9 cellular contexts compared by ENCODE assay signal in genomic region chr12:123713398-123714301, GRCh38. TPM values are rescaled to one million over a fixed set of nuclear protein-coding genes. Genes with fewer than 3 reads are reported as not detected.
DNase-seq lines count a peak whose midpoint lies in the region; ATAC-seq and TF ChIP-seq lines count a peak whose summit lies in the region.
"Had no signal": no experiment of that assay in that cellular context is flagged by ENCODE, and none has a peak within 500 bp of the region (broad histone marks: within the 10 kb centered on the region; RNA-seq: fewer than 3 reads in every experiment).

No MANE protein-coding gene starts in this region.

- ATAC-seq in GM18907 (IDR thresholded peaks at IDR 0.05; ENCODE audit: unreplicated experiment) (peak; percentile 27), HG03439 (IDR thresholded peaks at IDR 0.05; ENCODE audit: unreplicated experiment) (no peak), GM18502 (IDR thresholded peaks at IDR 0.05; ENCODE audit: poor library complexity, unreplicated experiment) (no peak)

- H3K36me3 ChIP-seq in SJSA1 (peaks cover 6% of the 10 kb centered on the region), neural progenitor cell (no peaks in the 10 kb centered on the region)
- no peaks in the 10 kb centered on the region for H3K36me3 ChIP-seq in effector memory CD4-positive, alpha-beta T cell (ENCODE audit: control insufficient read depth, insufficient read depth, low read length)

- H3K36me3 Mint-ChIP-seq in neural progenitor cell = no peaks in the 10 kb centered on the region

- DNase-seq in AG04450 (ENCODE audit: low read depth, low spot score) (no peak), SJSA1 (ENCODE audit: low read depth in 1 of 2, low spot score in 2 of 2) (no peak), neural progenitor cell (ENCODE audit: low spot score) (no peak), NCI-H2081 treated with DMSO at 0.1 percent for 48 hours (lab: John Stamatoyannopoulos, UW) (no peak)
- no peak for DNase-seq in effector memory CD4-positive, alpha-beta T cell

- H3K27me3 Mint-ChIP-seq in neural progenitor cell (ENCODE audit: insufficient read depth, low read depth) = no peaks in the 10 kb centered on the region

- H3K79me2 ChIP-seq in neural progenitor cell (ENCODE audit: low read depth) = peaks cover 61% of the 10 kb centered on the region

- H3K27me3 ChIP-seq in AG04450 (ENCODE audit: control insufficient read depth, insufficient read depth, low read length) (no peaks in the 10 kb centered on the region), SJSA1 (replicated peaks) (no peaks in the 10 kb centered on the region), neural progenitor cell (no peaks in the 10 kb centered on the region)
- no peaks in the 10 kb centered on the region for H3K27me3 ChIP-seq in effector memory CD4-positive, alpha-beta T cell (replicated peaks; ENCODE audit: control insufficient read depth, insufficient read depth, low read length, poor library complexity, severe bottlenecking)

- TF ChIP-seq CTCF in AG04450 (IDR thresholded peaks at IDR 0.05; ENCODE audit: low read depth, low read length) (no peak), neural progenitor cell (IDR thresholded peaks at IDR 0.05) (no peak)

- peaks cover 26% of the 10 kb centered on the region for H3K4me1 Mint-ChIP-seq in neural progenitor cell

- H3K27ac ChIP-seq in AG04450 (ENCODE audit: low read depth, low read length) = no peak overlapping the region
- no peak overlapping the region for H3K27ac ChIP-seq in SJSA1
- no peak overlapping the region for H3K27ac ChIP-seq in effector memory CD4-positive, alpha-beta T cell (ENCODE audit: insufficient read depth, low read length, poor library complexity, severe bottlenecking)
- no peak overlapping the region for H3K27ac ChIP-seq in neural progenitor cell

- H3F3A ChIP-seq in neural progenitor cell (ENCODE audit: low read depth) = peaks cover 10% of the 10 kb centered on the region

- peak overlapping the region; percentile 91 for H3K4me3 Mint-ChIP-seq in neural progenitor cell

- peak overlapping the region; percentile 89 for H3K4me2 ChIP-seq in neural progenitor cell

- no peaks in the 10 kb centered on the region; the same call in 1 of the 2 replicates for H3K9me3 ChIP-seq in AG04450 (ENCODE audit: control insufficient read depth, insufficient read depth, low read length)
- H3K9me3 ChIP-seq in SJSA1 (replicated peaks) = peaks cover 4% of the 10 kb centered on the region
- no peaks in the 10 kb centered on the region for H3K9me3 ChIP-seq in effector memory CD4-positive, alpha-beta T cell (ENCODE audit: control insufficient read depth, low read length)
- H3K9me3 ChIP-seq in neural progenitor cell (ENCODE audit: low read depth) = no peaks in the 10 kb centered on the region

- peak overlapping the region; percentile 75 for H3K9ac ChIP-seq in neural progenitor cell

- H4K20me1 ChIP-seq in neural progenitor cell (ENCODE audit: low read depth) = peaks cover 28% of the 10 kb centered on the region

- POLR2A ChIA-PET in AG04450 (lab: Yijun Ruan, JAX) = no interaction called here

- H3K4me1 ChIP-seq in SJSA1 (replicated peaks) = peaks cover 14% of the 10 kb centered on the region
- peaks cover 18% of the 10 kb centered on the region for H3K4me1 ChIP-seq in effector memory CD4-positive, alpha-beta T cell (ENCODE audit: control insufficient read depth, insufficient read depth, low read length, poor library complexity, severe bottlenecking)
- H3K4me1 ChIP-seq in neural progenitor cell = peaks cover 10% of the 10 kb centered on the region

- no peak overlapping the region for H3K27ac Mint-ChIP-seq in neural progenitor cell

- CTCF ChIA-PET in AG04450 (lab: Charles Lee) = interaction anchor here (1.4 kb wide), 1 partner anchor 319 kb away, joined by 9 read pairs; no protein-coding TSS in a partner anchor

- H3K9me3 Mint-ChIP-seq in neural progenitor cell = no peaks in the 10 kb centered on the region

- H3K4me3 ChIP-seq in AG04450 (ENCODE audit: low read depth, low read length) (peak overlapping the region; percentile 86), SJSA1 (peak overlapping the region; percentile 99), neural progenitor cell (peak overlapping the region; percentile 78)
- H3K4me3 ChIP-seq in effector memory CD4-positive, alpha-beta T cell (ENCODE audit: insufficient read depth, low read depth, low read length, poor library complexity, severe bottlenecking) = peak overlapping the region; percentile 93

- H2AFZ ChIP-seq in neural progenitor cell (replicated peaks) = no peak overlapping the region

RNA-seq across cellular contexts. Expression of gene ATP6V0A2, which starts 1.5 kb away (rescaled TPM):
- 28.9 and 30.0 TPM in 2 replicates for polyA plus RNA-seq in AG04450 (2011; rRNA removed)
- polyA minus RNA-seq in AG04450 (2011; rRNA and poly(A)+ RNA removed) = 39.3 and 39.9 TPM in 2 replicates
- total RNA-seq in SJSA1 (2014; rRNA removed; shearing (Covaris generic)) = 22.2 and 26.1 TPM in 2 replicates
- total RNA-seq in neural progenitor cell (ENCODE audit: low replicate concordance) = 43.1 and 44.4 TPM in 2 replicates

RNA-seq across cellular contexts. Expression of gene TCTN2, which starts 42.7 kb away (rescaled TPM):
- polyA plus RNA-seq in AG04450 (2011; rRNA removed) = 8.6 and 9.1 TPM in 2 replicates
- polyA minus RNA-seq in AG04450 (2011; rRNA and poly(A)+ RNA removed) = 13.3 and 13.8 TPM in 2 replicates
- 7.5 and 17.2 TPM in 2 replicates for total RNA-seq in SJSA1 (2014; rRNA removed; shearing (Covaris generic))
- total RNA-seq in neural progenitor cell (ENCODE audit: low replicate concordance) = 15.6 and 15.8 TPM in 2 replicates

RNA-seq across cellular contexts. Expression of gene DNAH10, which starts 48.5 kb away (rescaled TPM):
- 8.6 and 9.1 TPM in 2 replicates for polyA plus RNA-seq in AG04450 (2011; rRNA removed)
- 8.0 and 9.0 TPM in 2 replicates for polyA minus RNA-seq in AG04450 (2011; rRNA and poly(A)+ RNA removed)
- total RNA-seq in SJSA1 (2014; rRNA removed; shearing (Covaris generic)) = 0.19 and 1.00 TPM in 2 replicates
- total RNA-seq in neural progenitor cell (ENCODE audit: low replicate concordance) = 0.26 and 0.31 TPM in 2 replicates
- total RNA-seq: lung microvascular endothelial cell had no signal
